8 cellular contexts compared by ENCODE assay signal in the genomic region with DNA sequence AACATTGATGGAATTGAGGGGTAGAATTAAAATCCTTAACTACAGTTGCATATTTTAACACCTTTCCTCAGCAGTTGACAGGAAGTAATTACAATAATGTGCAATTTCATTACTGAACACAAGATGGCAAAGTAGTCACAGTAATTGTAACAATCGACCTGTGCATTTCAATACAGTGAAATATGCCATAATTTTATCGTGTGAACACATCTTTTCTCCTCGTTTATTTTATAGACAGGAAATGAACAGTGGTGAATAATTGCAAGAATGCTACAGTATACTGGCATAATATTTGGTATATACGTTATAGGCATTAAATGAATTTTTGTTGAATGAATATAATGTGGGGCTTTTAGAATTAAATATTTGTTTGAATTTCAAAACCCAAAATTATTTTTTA. TPM values are rescaled to one million over a fixed set of nuclear protein-coding genes. Genes with fewer than 3 reads are reported as not detected.
A peak's percentile ranks its signal among the peaks of the same experiment; 100 is the strongest.
DNase-seq lines count a peak whose midpoint lies in the region; ATAC-seq, FAIRE-seq and TF ChIP-seq lines count a peak whose summit lies in the region.

No MANE protein-coding gene starts in this region.

- H3K4me3 ChIP-seq in A549, result no peak overlapping the region
- H3K4me3 ChIP-seq in GM12865 (ENCODE audit: low read depth, low read length), result no peak overlapping the region
- H3K4me3 ChIP-seq in RWPE2 (ENCODE audit: severe bottlenecking), result no peak overlapping the region
- H3K4me3 ChIP-seq in osteoblast (ENCODE audit: insufficient read depth, low read length), result no peak overlapping the region

- no peak for FAIRE-seq in A549 (lab: Jason Lieb, UNC)

- H3K4me1 ChIP-seq in A549 (peaks cover 6% of the 10 kb centered on the region), RWPE2 (ENCODE audit: insufficient read depth, poor library complexity, severe bottlenecking) (peaks cover 3% of the 10 kb centered on the region), osteoblast (ENCODE audit: insufficient read depth, low read length) (peaks cover 6% of the 10 kb centered on the region)

- no peak overlapping the region for H3K27ac ChIP-seq in A549
- no peak overlapping the region for H3K27ac ChIP-seq in RWPE2 (ENCODE audit: poor library complexity, severe bottlenecking)
- H3K27ac ChIP-seq in osteoblast (ENCODE audit: low read depth, low read length), result no peak overlapping the region

- peak; percentile 77 to 80 for TF ChIP-seq RAD21 in A549 (conservative IDR thresholded peaks at IDR 0.05 in 1 of 2, IDR thresholded peaks at IDR 0.05 in 1 of 2)

- H3K27me3 ChIP-seq in RWPE2 (ENCODE audit: insufficient read depth, poor library complexity, severe bottlenecking) (no peaks in the 10 kb centered on the region), osteoblast (ENCODE audit: insufficient read depth, low read length) (no peaks in the 10 kb centered on the region)

- no peak for TF ChIP-seq EP300 in A549 (IDR thresholded peaks at IDR 0.05)

- peak; percentile 17 to 41 for DNase-seq in A549 (ENCODE audit: low read depth in 1 of 2, low spot score in 1 of 2)
- DNase-seq in GM12865 (ENCODE audit: low read depth), result peak; percentile 58
- DNase-seq in HEK293T (ENCODE audit: extremely low spot score), result peak; percentile 29
- peak; percentile 61 for DNase-seq in LoVo (ENCODE audit: low spot score)
- DNase-seq in RWPE2 (ENCODE audit: low spot score), result no peak
- DNase-seq in osteoblast (ENCODE audit: insufficient read length, low spot score, missing footprints), result no peak
- no peak for DNase-seq in stimulated activated CD4-positive, alpha-beta T cell treated with anti-CD3 and anti-CD28 coated beads, Interleukin-2, amount 100 ng/mL, for 24 hours

- WGBS in A549 (ENCODE audit: missing lambda C conversion rate), result 3% methylated on average over 4 of the region's 4 CpGs

- POLR2A ChIA-PET in A549 (lab: Yijun Ruan, JAX) (no interaction called here), HEK293T (lab: Yijun Ruan, JAX) (no interaction called here)

- no peaks in the 10 kb centered on the region for H3K9me3 ChIP-seq in A549
- H3K9me3 ChIP-seq in RWPE2 (ENCODE audit: severe bottlenecking), result no peaks in the 10 kb centered on the region
- H3K9me3 ChIP-seq in osteoblast (ENCODE audit: low read depth, low read length), result no peaks in the 10 kb centered on the region

- H3K4me2 ChIP-seq in A549 (peak overlapping the region; percentile 19; the same call in 1 of the 3 replicates), osteoblast (ENCODE audit: insufficient read depth, low read length) (peak overlapping the region; percentile 20)

- H3K79me2 ChIP-seq in osteoblast (ENCODE audit: insufficient read depth, low read length), result peaks cover 50% of the 10 kb centered on the region

- peak; percentile 54 to 62; a peak in 2 of 6 replicates for ATAC-seq in A549
- peak; percentile 61; the same call in 1 of the 3 replicates for ATAC-seq in RWPE2 (ENCODE audit: low read depth)
- ATAC-seq in esophagus mucosa, result peak; percentile 64

- TF ChIP-seq POLR2A in A549 (IDR thresholded peaks at IDR 0.05; ENCODE audit: low read length), result no peak

- H2AFZ ChIP-seq in osteoblast (ENCODE audit: low read length), result no peak overlapping the region

- CTCF ChIA-PET in A549 (lab: Yijun Ruan, JAX), result interaction anchor here (0.8 to 1.6 kb wide), 4 partner anchors 12 to 343 kb away, joined by 3 to 5 read pairs (median 4); a partner anchor contains a TSS
- CTCF ChIA-PET in HEK293T (lab: Yijun Ruan, JAX), result no interaction called here

- H4K20me1 ChIP-seq in osteoblast (ENCODE audit: insufficient read depth, low read length), result peaks cover 2% of the 10 kb centered on the region

- TF ChIP-seq CTCF in A549 (IDR thresholded peaks at IDR 0.05), result peak; percentile 67
- peak; percentile 55 for TF ChIP-seq CTCF in GM12865 (IDR thresholded peaks at IDR 0.05; ENCODE audit: insufficient read depth, low read depth, low read length, missing control alignments)
- TF ChIP-seq CTCF in RWPE2 (IDR thresholded peaks at IDR 0.05; ENCODE audit: poor library complexity, severe bottlenecking), result peak; percentile 82
- peak; percentile 66 for TF ChIP-seq CTCF in osteoblast (IDR thresholded peaks at IDR 0.05; ENCODE audit: extremely low read depth, low read depth, low read length)

- no peaks in the 10 kb centered on the region for H3K36me3 ChIP-seq in RWPE2 (ENCODE audit: low read depth)
- H3K36me3 ChIP-seq in osteoblast (ENCODE audit: insufficient read depth, low read length), result no peaks in the 10 kb centered on the region

TF ChIP-seq in A549, 52 proteins besides CTCF, POLR2A, EP300 and RAD21:
- TF ChIP-seq EHF (CRISPR knock-in tag; IDR thresholded peaks at IDR 0.05), result no peak
- TF ChIP-seq SMC3 (IDR thresholded peaks at IDR 0.05), result peak; percentile 72
- TF ChIP-seq, protein P1, sequence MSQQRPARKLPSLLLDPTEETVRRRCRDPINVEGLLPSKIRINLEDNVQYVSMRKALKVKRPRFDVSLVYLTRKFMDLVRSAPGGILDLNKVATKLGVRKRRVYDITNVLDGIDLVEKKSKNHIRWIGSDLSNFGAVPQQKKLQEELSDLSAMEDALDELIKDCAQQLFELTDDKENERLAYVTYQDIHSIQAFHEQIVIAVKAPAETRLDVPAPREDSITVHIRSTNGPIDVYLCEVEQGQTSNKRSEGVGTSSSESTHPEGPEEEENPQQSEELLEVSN (IDR thresholded peaks at IDR 0.05; ENCODE audit: borderline replicate concordance, low read depth), result no peak
- TF ChIP-seq FOSB (CRISPR knock-in tag; IDR thresholded peaks at IDR 0.05), result no peak
- no peak for TF ChIP-seq TP53 (CRISPR knock-in tag; IDR thresholded peaks at IDR 0.05)

TF ChIP-seq in HEK293T, 16 proteins besides CTCF, POLR2A, EP300 and RAD21:
- TF ChIP-seq ZNF384 (IDR thresholded peaks at IDR 0.05), result no peak
- no peak for TF ChIP-seq LEF1 (IDR thresholded peaks at IDR 0.05; ENCODE audit: borderline replicate concordance)
- no peak for TF ChIP-seq ELF4 (IDR thresholded peaks at IDR 0.05)
- no peak for TF ChIP-seq CTBP1 (IDR thresholded peaks at IDR 0.05; ENCODE audit: borderline replicate concordance)
- TF ChIP-seq FOXM1 (IDR thresholded peaks at IDR 0.05; ENCODE audit: borderline replicate concordance), result no peak
- TF ChIP-seq SUZ12 (IDR thresholded peaks at IDR 0.05), result no peak
- TF ChIP-seq, protein P2, sequence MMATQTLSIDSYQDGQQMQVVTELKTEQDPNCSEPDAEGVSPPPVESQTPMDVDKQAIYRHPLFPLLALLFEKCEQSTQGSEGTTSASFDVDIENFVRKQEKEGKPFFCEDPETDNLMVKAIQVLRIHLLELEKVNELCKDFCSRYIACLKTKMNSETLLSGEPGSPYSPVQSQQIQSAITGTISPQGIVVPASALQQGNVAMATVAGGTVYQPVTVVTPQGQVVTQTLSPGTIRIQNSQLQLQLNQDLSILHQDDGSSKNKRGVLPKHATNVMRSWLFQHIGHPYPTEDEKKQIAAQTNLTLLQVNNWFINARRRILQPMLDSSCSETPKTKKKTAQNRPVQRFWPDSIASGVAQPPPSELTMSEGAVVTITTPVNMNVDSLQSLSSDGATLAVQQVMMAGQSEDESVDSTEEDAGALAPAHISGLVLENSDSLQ (IDR thresholded peaks at IDR 0.05), result 0 out of 2 replicates have a peak, but pooled peaks have one; percentile 11
- no peak for TF ChIP-seq HDGF (IDR thresholded peaks at IDR 0.05; ENCODE audit: borderline replicate concordance)
- no peak for TF ChIP-seq TARDBP (IDR thresholded peaks at IDR 0.05)
TF ChIP-seq in HEK293T: peak in this region for 1.

RNA-seq across cellular contexts. Expression of a gene that starts 25.0 kb away (rescaled TPM):
- polyA plus RNA-seq in A549 (2011; rRNA removed), result 14.9 and 25.5 TPM in 2 replicates
- 3.3 and 4.8 TPM in 2 replicates for polyA plus RNA-seq in A549 (2012; cell fraction: cytosol; rRNA removed)
- 1.2 and 1.5 TPM in 2 replicates for polyA plus RNA-seq in A549 (2012; cell fraction: nucleus; rRNA removed)
- polyA plus RNA-seq in A549 (2017; fragmentation: RNase III; extraction: RNeasy Plus Mini Kit Qiagen cat#74134 plus additional on column Dnase treatment), result 16.3 to 21.3 TPM (median 18.6 TPM) in 3 replicates
- polyA minus RNA-seq in A549 (2011; rRNA and poly(A)+ RNA removed), result 3.7 and 3.8 TPM in 2 replicates
- total RNA-seq in esophagus mucosa, result 23.1 TPM
- 6.9 and 8.5 TPM in 2 replicates for total RNA-seq in osteoblast

RNA-seq across cellular contexts. Expression of a gene that starts 31.4 kb away (rescaled TPM):
- polyA plus RNA-seq in A549 (2011; rRNA removed) (0.16 and 0.27 TPM in 2 replicates), A549 (2017; fragmentation: RNase III; extraction: RNeasy Plus Mini Kit Qiagen cat#74134 plus additional on column Dnase treatment) (0.78 to 1.5 TPM (median 0.89 TPM) in 3 replicates)
- polyA plus RNA-seq in A549 (2012; cell fraction: cytosol; rRNA removed), result 0.40 and 0.45 TPM in 2 replicates
- 0.25 and 0.55 TPM in 2 replicates for polyA plus RNA-seq in A549 (2012; cell fraction: nucleus; rRNA removed)
- polyA minus RNA-seq in A549 (2011; rRNA and poly(A)+ RNA removed), result not detected in 2 replicates
- total RNA-seq in esophagus mucosa (not detected), osteoblast (under 0.01 TPM in 1 of 2 replicates, not detected in the other)

Comparison
In these comparisons a context has a peak if more than half of its experiments do, and no peak if none do; other contexts are left out.
1. DNase-seq: peak in A549 (2 of 2), GM12865 (single experiment), HEK293T (single experiment) and LoVo (single experiment); none in RWPE2 (single experiment), osteoblast (single experiment) and stimulated activated CD4-positive, alpha-beta T cell treated with anti-CD3 and anti-CD28 coated beads, Interleukin-2, amount 100 ng/mL, for 24 hours (0 of 2).
2. Peak in every context shown above with its lines, with median percentiles within 50 percentile points of each other: ATAC-seq and CTCF ChIP-seq.